9 cellular contexts compared by ENCODE assay signal in genomic region chr10:49164587-49165188, GRCh38. TPM values are rescaled to one million over a fixed set of nuclear protein-coding genes. Genes with fewer than 3 reads are reported as not detected.
DNase-seq lines count a peak whose midpoint lies in the region; ATAC-seq and TF ChIP-seq lines count a peak whose summit lies in the region.
"Had no signal": no experiment of that assay in that cellular context is flagged by ENCODE, and none has a peak within 500 bp of the region (broad histone marks: within the 10 kb centered on the region; RNA-seq: fewer than 3 reads in every experiment).

No MANE protein-coding gene starts in this region.

- DNase-seq in A673 (ENCODE audit: low spot score) = peak; percentile 47
- peak; percentile 92 for DNase-seq in OCI-LY7 (ENCODE audit: low spot score)
- peak; percentile 48 for DNase-seq in kidney tubule cell (ENCODE audit: low spot score)
- DNase-seq in tibial nerve (ENCODE audit: low spot score in 2 of 2) = no peak
- DNase-seq in posterior vena cava (ENCODE audit: low spot score) = no peak

- H3K9me3 ChIP-seq in A673 (ENCODE audit: low read depth, low read length, poor library complexity, severe bottlenecking) (no peaks in the 10 kb centered on the region), OCI-LY7 (ENCODE audit: low read length) (no peaks in the 10 kb centered on the region), tibial nerve (no peaks in the 10 kb centered on the region)

- peak overlapping the region; percentile 32; the same call in 1 of the 2 replicates for H3K4me2 ChIP-seq in OCI-LY7 (ENCODE audit: low read length)

- H3K27ac ChIP-seq in A673 (ENCODE audit: low read depth, low read length, poor library complexity, severe bottlenecking) (no peak overlapping the region), OCI-LY7 (ENCODE audit: low read depth, low read length, poor library complexity, severe bottlenecking) (no peak overlapping the region), tibial nerve (no peak overlapping the region)

- no peaks in the 10 kb centered on the region for H3K9me2 ChIP-seq in OCI-LY7 (ENCODE audit: insufficient read depth, low read length)

- peak; percentile 87 for ATAC-seq in GM18502 (IDR thresholded peaks at IDR 0.05; ENCODE audit: poor library complexity, unreplicated experiment)
- peak; percentile 72 for ATAC-seq in HG02981 (IDR thresholded peaks at IDR 0.05; ENCODE audit: unreplicated experiment)

- intact Hi-C loops in A673 (cut with micrococcal nuclease; ENCODE audit: unreplicated experiment) = loop anchor here (1.0 to 10.0 kb wide), 4 partner anchors 180 to 800 kb away; no protein-coding TSS in a partner anchor
- intact Hi-C loops in OCI-LY7 (cut with micrococcal nuclease; ENCODE audit: unreplicated experiment) = loop anchor here (1.0 to 5.0 kb wide), 4 partner anchors 87 to 506 kb away; no protein-coding TSS in a partner anchor
- intact Hi-C loops in posterior vena cava (cut with DNase I) = loop anchor here (2.0 to 5.0 kb wide), 3 partner anchors 50 to 186 kb away; partner anchors contain the start of gene VSTM4 (in 1 of the 2)

- H3K27me3 ChIP-seq in A673 (replicated peaks; ENCODE audit: insufficient read depth, low read depth, low read length, poor library complexity) (peaks cover 1% of the 10 kb centered on the region), tibial nerve (no peaks in the 10 kb centered on the region)

- WGBS in tibial nerve, 2 donors = 63 to 69% methylated on average over 9 of the region's 9 CpGs

- TF ChIP-seq POLR2A in tibial nerve (IDR thresholded peaks at IDR 0.05) = no peak

- no peak overlapping the region for H3K4me3 Mint-ChIP-seq in brain

- H3K9me3 Mint-ChIP-seq in brain = no peaks in the 10 kb centered on the region

- no peaks in the 10 kb centered on the region for H4K20me1 ChIP-seq in OCI-LY7 (ENCODE audit: insufficient read depth, low read length)

- H2AFZ ChIP-seq in OCI-LY7 (ENCODE audit: low read length) = peak overlapping the region; percentile 88; the same call in 1 of the 2 replicates

- no TSS peak for BruUV-seq in A673 (replicated peaks; lab: Mats Ljungman, UMichigan)
- BruUV-seq in OCI-LY7 (replicated peaks; lab: Mats Ljungman, UMichigan) = no TSS peak

- H3K36me3 Mint-ChIP-seq in brain = no peaks in the 10 kb centered on the region

- TF ChIP-seq CTCF in A673 (conservative IDR thresholded peaks at IDR 0.05; ENCODE audit: low read depth, low read length) (peak; percentile 70), OCI-LY7 (conservative IDR thresholded peaks at IDR 0.05; ENCODE audit: low read length) (peak; percentile 98), brain (conservative IDR thresholded peaks at IDR 0.05) (peak; percentile 68 to 76), tibial nerve (IDR thresholded peaks at IDR 0.05) (peak; percentile 21 to 47 (median 38))

- POLR2A ChIA-PET in A673 (lab: Charles Lee; ENCODE audit: low non-redundant PET) = no interaction called here
- POLR2A ChIA-PET in OCI-LY7 (lab: Charles Lee) = interaction anchor here (1.1 to 1.4 kb wide), 2 partner anchors 44 to 591 kb away, joined by 3 read pairs; no protein-coding TSS in a partner anchor

- H3K4me1 Mint-ChIP-seq in brain = peaks cover 10% of the 10 kb centered on the region

- CTCF ChIA-PET in A673 (lab: Charles Lee) (interaction anchor here (1.0 to 1.4 kb wide), 3 partner anchors 190 to 508 kb away, joined by 3 to 11 read pairs (median 4); no protein-coding TSS in a partner anchor), OCI-LY7 (lab: Charles Lee; ENCODE audit: unreplicated experiment) (interaction anchor here (0.6 to 1.4 kb wide), 4 partner anchors 9 to 508 kb away, joined by 3 to 6 read pairs (median 4); no protein-coding TSS in a partner anchor)

- H3K27ac Mint-ChIP-seq in brain = no peak overlapping the region

- no peaks in the 10 kb centered on the region for H3K79me2 ChIP-seq in OCI-LY7 (ENCODE audit: insufficient read depth, low read depth, low read length)

- peaks cover 9% of the 10 kb centered on the region for H3K27me3 Mint-ChIP-seq in brain

- H3K4me3 ChIP-seq in A673 (ENCODE audit: low read depth, low read length, poor library complexity, severe bottlenecking) (no peak overlapping the region), OCI-LY7 (ENCODE audit: low read depth, low read length, poor library complexity, severe bottlenecking) (no peak overlapping the region), tibial nerve (no peak overlapping the region)

- H3K4me1 ChIP-seq in A673 (ENCODE audit: insufficient read depth, low read length, poor library complexity, severe bottlenecking) (no peaks in the 10 kb centered on the region), OCI-LY7 (ENCODE audit: insufficient read depth, low read length, poor library complexity, severe bottlenecking) (peaks cover 15% of the 10 kb centered on the region), tibial nerve (no peaks in the 10 kb centered on the region)

- H3K36me3 ChIP-seq in A673 (ENCODE audit: insufficient read depth, low read length, poor library complexity, severe bottlenecking) = no peaks in the 10 kb centered on the region
- no peaks in the 10 kb centered on the region for H3K36me3 ChIP-seq in OCI-LY7 (ENCODE audit: insufficient read depth, low read length)
- no peaks in the 10 kb centered on the region for H3K36me3 ChIP-seq in tibial nerve

- TF ChIP-seq EP300 in tibial nerve (IDR thresholded peaks at IDR 0.05) = no peak

RNA-seq across cellular contexts. Expression of gene TMEM273, which starts 23.5 kb away (rescaled TPM):
- total RNA-seq in A673 (2021) (not detected in 2 replicates), OCI-LY7 (2022) (0.82 and 1.3 TPM in 2 replicates), tibial nerve (10 to 100 TPM; 18.6 to 37.9 (median 28.8) TPM), posterior vena cava (10 to 100 TPM; 17.0 to 26.1 TPM)
- 1.8 and 5.0 TPM in 2 replicates for total RNA-seq in OCI-LY7 (2014; rRNA removed; shearing (Covaris generic))
- polyA plus RNA-seq in brain (ENCODE audit: insufficient read depth, low read depth, low replicate concordance) = 7.4 TPM

RNA-seq across cellular contexts. Expression of gene FAM170B, which starts 30.9 kb away (rescaled TPM):
- total RNA-seq in A673 (2021) (not detected in 2 replicates), OCI-LY7 (2022) (0.23 TPM in 1 of 2 replicates, not detected in the other), tibial nerve (under 1 TPM in 1 of 4 donors, not detected in 3; 0.63 TPM), posterior vena cava (not detected)
- total RNA-seq in OCI-LY7 (2014; rRNA removed; shearing (Covaris generic)) = 0.31 and 0.38 TPM in 2 replicates
- not detected for polyA plus RNA-seq in brain (ENCODE audit: insufficient read depth, low read depth, low replicate concordance)
- total RNA-seq: temporal lobe had no signal

RNA-seq across cellular contexts. Expression of gene VSTM4, which starts 49.4 kb away (rescaled TPM):
- 0.11 TPM in 2 replicates for total RNA-seq in A673 (2021)
- not detected in 2 replicates for total RNA-seq in OCI-LY7 (2014; rRNA removed; shearing (Covaris generic))
- not detected in 2 replicates for total RNA-seq in OCI-LY7 (2022)
- polyA plus RNA-seq in brain (ENCODE audit: insufficient read depth, low read depth, low replicate concordance) = 15.5 TPM
- 10 to 100 TPM in 3 of 4 donors, 1 to 10 TPM in 1; 9.8 to 18.2 (median 12.8) TPM for total RNA-seq in tibial nerve
- total RNA-seq in posterior vena cava = 10 to 100 TPM; 14.9 to 20.2 TPM

Comparison
In these comparisons a context has a peak if more than half of its experiments do, and no peak if none do; other contexts are left out.
1. DNase-seq: peak in A673 (single experiment), OCI-LY7 (single experiment) and kidney tubule cell (single experiment); none in tibial nerve (0 of 2) and posterior vena cava (single experiment).
2. CTCF ChIP-seq: peak in every context shown above with its lines; median percentile 98 in OCI-LY7; 72 in brain; 70 in A673; 38 in tibial nerve.